26 cellular contexts compared by ENCODE assay signal in genomic region chr9:124879226-124879625, GRCh38. TPM values are rescaled to one million over a fixed set of nuclear protein-coding genes. Genes with fewer than 3 reads are reported as not detected.
DNase-seq lines count a peak whose midpoint lies in the region; ATAC-seq and TF ChIP-seq lines count a peak whose summit lies in the region.
"Had no signal": no experiment of that assay in that cellular context is flagged by ENCODE, and none has a peak within 500 bp of the region (broad histone marks: within the 10 kb centered on the region; RNA-seq: fewer than 3 reads in every experiment).

No MANE protein-coding gene starts in this region.

- H3K27ac Mint-ChIP-seq in GM23338 = peak overlapping the region; percentile 32; the same call in 1 of the 2 replicates
- peak overlapping the region; percentile 38 to 82 (median 64) for H3K27ac Mint-ChIP-seq in immature natural killer cell
- H3K27ac Mint-ChIP-seq: T-helper 17 cell had no signal

- 76 to 88% (median 79%) methylated on average over 10 of the region's 10 CpGs for WGBS in spleen, 5 donors

- H4K20me1 ChIP-seq in GM23338 (replicated peaks; ENCODE audit: insufficient read depth) = peaks cover 12% of the 10 kb centered on the region; the same call in 1 of the 2 replicates

- H3K4me1 Mint-ChIP-seq in GM23338 (peaks cover 57% of the 10 kb centered on the region), immature natural killer cell (peaks cover 63 to 65% of the 10 kb centered on the region in 2 donors)

- H3K27ac ChIP-seq in GM23338 (ENCODE audit: low read depth) (peak overlapping the region; percentile 84; the same call in 1 of the 2 replicates), SK-N-MC (peak overlapping the region; percentile 45), spleen (peak overlapping the region in 1 of 8 donors; percentile 2)
- H3K27ac ChIP-seq: GM23248, thoracic aorta had no signal

- H3K9me3 ChIP-seq in SK-N-MC (ENCODE audit: low read depth, low read length) (no peaks in the 10 kb centered on the region), spleen (no peaks in the 10 kb centered on the region)
- H3K9me3 ChIP-seq: thoracic aorta had no signal

- H3K4me3 Mint-ChIP-seq in GM23338 = no peak overlapping the region; the same call in 2 of the 3 replicates
- no peak overlapping the region for H3K4me3 Mint-ChIP-seq in immature natural killer cell
- H3K4me3 Mint-ChIP-seq: CD8-positive, alpha-beta memory T cell; T-helper 17 cell had no signal

- H3K27me3 Mint-ChIP-seq in GM23338 (ENCODE audit: insufficient read depth, low read depth, poor library complexity) (peaks cover 8% of the 10 kb centered on the region), immature natural killer cell (ENCODE audit: low read depth in 3 of 3) (peaks cover 0 to 5% (median 2%) of the 10 kb centered on the region in 3 donors)
- H3K27me3 Mint-ChIP-seq: CD8-positive, alpha-beta memory T cell; T-helper 17 cell had no signal

- peak overlapping the region; percentile 33 for H3K4me2 ChIP-seq in GM23338
- H3K4me2 ChIP-seq: smooth muscle cell had no signal

- H2AFZ ChIP-seq in GM23338 = no peak overlapping the region
- H2AFZ ChIP-seq: GM23248 had no signal

- no peak for DNase-seq in GM23338 (ENCODE audit: low spot score)
- DNase-seq in SK-N-MC (ENCODE audit: low read depth, low spot score) = no peak
- DNase-seq in immature natural killer cell = no peak
- peak; percentile 61 for DNase-seq in spleen
- DNase-seq in NCI-H2029 treated with DMSO at 0.1 percent for 48 hours (lab: John Stamatoyannopoulos, UW) = no peak
- DNase-seq: activated CD4-positive, alpha-beta T cell treated with anti-CD3 and anti-CD28 coated beads for 4 hours; activated naive CD4-positive, alpha-beta T cell treated with anti-CD3 and anti-CD28 coated beads, Interleukin-2, amount 50 U/mL, for 16 hours; anterior cingulate cortex; caudate nucleus; CD8-positive, alpha-beta memory T cell; dermis blood vessel endothelial cell; GM23248; Kasumi-1; kidney glomerular epithelial cell; NCI-H1694 treated with DMSO at 0.1 percent for 48 hours; NCI-H526; nucleus accumbens; stimulated activated CD4-positive, alpha-beta T cell treated with anti-CD3 and anti-CD28 coated beads, Interleukin-2, amount 100 ng/mL, for 48 hours; stimulated activated naive CD4-positive, alpha-beta T cell treated with Interleukin-2 at 50 U/mL for 16 hours; T-helper 17 cell had no signal

- H3K9me2 ChIP-seq in GM23338 (ENCODE audit: insufficient read depth) = no peaks in the 10 kb centered on the region

- no peak for TF ChIP-seq POLR2A in spleen (IDR thresholded peaks at IDR 0.05)

- H3K27me3 ChIP-seq in GM23338 (ENCODE audit: insufficient read depth) = no peaks in the 10 kb centered on the region
- no peaks in the 10 kb centered on the region for H3K27me3 ChIP-seq in spleen (replicated peaks in 1 of 7)

- no peak overlapping the region for H3K9ac ChIP-seq in SK-N-MC (ENCODE audit: insufficient read length)

- H3K79me2 ChIP-seq in GM23338 (replicated peaks; ENCODE audit: insufficient read depth) = peaks cover 9% of the 10 kb centered on the region

- H3K4me3 ChIP-seq in GM23338 = no peak overlapping the region
- no peak overlapping the region for H3K4me3 ChIP-seq in SK-N-MC
- H3K4me3 ChIP-seq in spleen = no peak overlapping the region
- H3K4me3 ChIP-seq: GM23248, smooth muscle cell, thoracic aorta had no signal

- H3F3A ChIP-seq in GM23338 (replicated peaks; ENCODE audit: low read depth) = peaks cover 50% of the 10 kb centered on the region

- ATAC-seq in GM23338 = 0 out of 3 replicates have a peak, but pooled peaks have one; percentile 4
- no peak for ATAC-seq in HG03095 (IDR thresholded peaks at IDR 0.05; ENCODE audit: unreplicated experiment)
- no peak for ATAC-seq in GM21381 (IDR thresholded peaks at IDR 0.05; ENCODE audit: unreplicated experiment)
- ATAC-seq: T-helper 17 cell had no signal

- H3K9me3 Mint-ChIP-seq in GM23338 = no peaks in the 10 kb centered on the region
- H3K9me3 Mint-ChIP-seq in immature natural killer cell = no peaks in the 10 kb centered on the region
- H3K9me3 Mint-ChIP-seq: CD8-positive, alpha-beta memory T cell had no signal

- intact Hi-C loops in spleen (cut with DNase I; ENCODE audit: low total_unique reads) = loop anchor here (10.0 kb wide), 1 partner anchor 56 kb away; no protein-coding TSS in a partner anchor

- H3K36me3 Mint-ChIP-seq in GM23338 (ENCODE audit: low read depth) = peaks cover 41% of the 10 kb centered on the region
- peaks cover 6 to 36% (median 21%) of the 10 kb centered on the region in 3 donors for H3K36me3 Mint-ChIP-seq in immature natural killer cell

- H3K36me3 ChIP-seq in GM23338 (ENCODE audit: insufficient read depth) (peaks cover 5% of the 10 kb centered on the region; the same call in 1 of the 2 replicates), SK-N-MC (ENCODE audit: insufficient read depth, low read length) (peaks cover 46% of the 10 kb centered on the region), spleen (peaks cover 0 to 100% (median 86%) of the 10 kb centered on the region in 6 donors)

- peaks cover 31% of the 10 kb centered on the region for H3K4me1 ChIP-seq in GM23338 (ENCODE audit: insufficient read depth)
- H3K4me1 ChIP-seq in spleen = peaks cover 3 to 49% (median 20%) of the 10 kb centered on the region in 6 donors

- TF ChIP-seq CTCF in GM23338 (conservative IDR thresholded peaks at IDR 0.05; ENCODE audit: low read depth in 2 of 2) = no peak
- TF ChIP-seq CTCF in spleen (IDR thresholded peaks at IDR 0.05 in 8 of 11, conservative IDR thresholded peaks at IDR 0.05 in 3 of 11) = no peak

TF ChIP-seq in GM23338, 12 proteins besides CTCF, POLR2A, EP300 and RAD21 (continues in another document):
- no peak for TF ChIP-seq STAT1 (IDR thresholded peaks at IDR 0.05; ENCODE audit: unreplicated experiment)
- no peak for TF ChIP-seq ETS1 (IDR thresholded peaks at IDR 0.05)
- no peak for TF ChIP-seq NANOG (IDR thresholded peaks at IDR 0.05; ENCODE audit: borderline replicate concordance)
- TF ChIP-seq JUNB (IDR thresholded peaks at IDR 0.05; ENCODE audit: unreplicated experiment) = no peak
- no peak for TF ChIP-seq REST (IDR thresholded peaks at IDR 0.05; ENCODE audit: unreplicated experiment)
- TF ChIP-seq EZH2phosphoT487 (IDR thresholded peaks at IDR 0.05; ENCODE audit: unreplicated experiment) = no peak

RNA-seq across cellular contexts. Expression of gene ARPC5L, which starts 17.3 kb away (rescaled TPM):
- total RNA-seq in GM23338 (2014; rRNA removed; shearing (Covaris generic)) = 35.9 and 41.2 TPM in 2 replicates
- polyA plus RNA-seq in GM23338 (2016; fragmentation: Nextera tagmentation; extraction: Ambion mirVana) = 84.5 and 87.3 TPM in 2 replicates
- 100 to 1,000 TPM; 169 to 202 (median 172) TPM for polyA plus RNA-seq in immature natural killer cell
- total RNA-seq in spleen = 10 to 100 TPM; 33.6 to 50.4 (median 47.3) TPM
- polyA plus RNA-seq in spleen = 10 to 100 TPM; 48.1 to 75.3 (median 48.9) TPM

RNA-seq across cellular contexts. Expression of gene RPL35, which starts 17.5 kb away (rescaled TPM):
- total RNA-seq in GM23338 (2014; rRNA removed; shearing (Covaris generic)) = 1,202 and 1,683 TPM in 2 replicates
- polyA plus RNA-seq in GM23338 (2016; fragmentation: Nextera tagmentation; extraction: Ambion mirVana) = 4,143 and 4,572 TPM in 2 replicates
- 1,000 to 10,000 TPM in 2 of 3 donors, 100 to 1,000 TPM in 1; 774 to 2,756 (median 1,213) TPM for polyA plus RNA-seq in immature natural killer cell
- 1,000 to 10,000 TPM in 4 of 7 donors, 100 to 1,000 TPM in 3; 873 to 1,139 (median 1,001) TPM for total RNA-seq in spleen
- 1,000 to 10,000 TPM; 7,414 to 8,208 (median 8,201) TPM for polyA plus RNA-seq in spleen

RNA-seq across cellular contexts. Expression of gene WDR38, which starts 26.0 kb away (rescaled TPM):
- not detected in 2 replicates for total RNA-seq in GM23338 (2014; rRNA removed; shearing (Covaris generic))
- polyA plus RNA-seq in GM23338 (2016; fragmentation: Nextera tagmentation; extraction: Ambion mirVana) (not detected in 2 replicates), immature natural killer cell (not detected), spleen (not detected)
- not detected for total RNA-seq in spleen
- total RNA-seq: CD8-positive, alpha-beta memory T cell; dermis blood vessel endothelial cell; glomerular endothelial cell; GM23248; HT1080; smooth muscle cell; T-helper 17 cell; thoracic aorta had no signal
- polyA plus RNA-seq: CD8-positive, alpha-beta memory T cell; GM23248; smooth muscle cell had no signal
